Comparison of ENCODE assay signal across 26 cellular contexts in genomic region chr18:77470836-77471413, GRCh38.
A peak's percentile ranks its signal among the peaks of the same experiment; 100 is the strongest.
DNase-seq lines count a peak whose midpoint lies in the region; ATAC-seq, FAIRE-seq and TF ChIP-seq lines count a peak whose summit lies in the region.
"Had no signal": no experiment of that assay in that cellular context is flagged by ENCODE, and none has a peak within 500 bp of the region (broad histone marks: within the 10 kb centered on the region; RNA-seq: fewer than 3 reads in every experiment).

No MANE protein-coding gene starts in this region.

- peaks cover 4% of the 10 kb centered on the region for H3K4me1 Mint-ChIP-seq in neural progenitor cell
- H3K4me1 Mint-ChIP-seq: CD4-positive, CD25-positive, alpha-beta regulatory T cell had no signal

- DNase-seq in D721Med (ENCODE audit: insufficient read length, low spot score) (no peak), Panc1 (ENCODE audit: low read depth, low spot score) (no peak), cardiac fibroblast (ENCODE audit: low read depth in 2 of 2) (peak; percentile 9 to 26), neural progenitor cell (ENCODE audit: low spot score) (peak; percentile 12), foreskin keratinocyte (no peak)
- DNase-seq in stimulated activated CD4-positive, alpha-beta T cell treated with anti-CD3 and anti-CD28 coated beads, Interleukin-4, amount 100 ng/mL, for 4 hours: no peak
- DNase-seq: CD4-positive, CD25-positive, alpha-beta regulatory T cell; DMS53; MV-4-11; NCI-H1105; NCI-H1436 treated with DMSO at 0.1 percent for 48 hours; NCI-H1930; NCI-H2107; NCI-H446 treated with DMSO at 0.1 percent for 48 hours; NCI-H526; NCI-H82; NK-92 treated with Interleukin-12 subunit alpha and Interleukin-12 subunit beta, amount 100 ng/mL, for 24 hours; PC-9; SHP77 had no signal

- H3K36me3 Mint-ChIP-seq in neural progenitor cell: no peaks in the 10 kb centered on the region
- H3K36me3 Mint-ChIP-seq: CD4-positive, CD25-positive, alpha-beta regulatory T cell had no signal

- H3F3A ChIP-seq in neural progenitor cell (ENCODE audit: low read depth): no peaks in the 10 kb centered on the region

- no peaks in the 10 kb centered on the region for H3K27me3 Mint-ChIP-seq in neural progenitor cell (ENCODE audit: insufficient read depth, low read depth)
- H3K27me3 Mint-ChIP-seq: CD4-positive, CD25-positive, alpha-beta regulatory T cell had no signal

- H3K79me2 ChIP-seq in neural progenitor cell (ENCODE audit: low read depth): no peaks in the 10 kb centered on the region

- no peak overlapping the region for H2AFZ ChIP-seq in neural progenitor cell (replicated peaks)
- H2AFZ ChIP-seq: PC-9 had no signal

- H4K20me1 ChIP-seq in neural progenitor cell (ENCODE audit: low read depth): peaks cover 6% of the 10 kb centered on the region
- H4K20me1 ChIP-seq: BLaER1 had no signal

- H3K4me3 ChIP-seq in Panc1 (ENCODE audit: low read depth in 2 of 2, low read length in 2 of 2) (no peak overlapping the region), cardiac fibroblast (replicated peaks in 1 of 2; ENCODE audit: low read depth in 2 of 2, low read length in 2 of 2) (no peak overlapping the region), neural progenitor cell (no peak overlapping the region)
- H3K4me3 ChIP-seq: BLaER1, K562, PC-9 had no signal

- POLR2A ChIA-PET in Panc1 (lab: Charles Lee): no interaction called here

- in situ Hi-C loops in Panc1 (cut with HindIII; ENCODE audit: low pct_unique_long_range_greater_than_20kb, low sequenced_read_pairs): no loop called here

- intact Hi-C loops in Panc1 (cut with micrococcal nuclease; ENCODE audit: unreplicated experiment): no loop called here

- H3K4me3 Mint-ChIP-seq in neural progenitor cell: no peak overlapping the region
- H3K4me3 Mint-ChIP-seq: CD4-positive, CD25-positive, alpha-beta regulatory T cell had no signal

- ATAC-seq in Panc1 (peak; percentile 81), HG02588 (IDR thresholded peaks at IDR 0.05; ENCODE audit: unreplicated experiment) (no peak), GM18861 (IDR thresholded peaks at IDR 0.05; ENCODE audit: unreplicated experiment) (no peak), foreskin keratinocyte (no peak)
- ATAC-seq: K562 had no signal

- H3K4me2 ChIP-seq in neural progenitor cell: peak overlapping the region; percentile 58
- H3K4me2 ChIP-seq: BLaER1, PC-9 had no signal

- no peaks in the 10 kb centered on the region for H3K9me3 ChIP-seq in Panc1 (ENCODE audit: control insufficient read depth, insufficient read depth, low read depth, low read length)
- H3K9me3 ChIP-seq in neural progenitor cell (ENCODE audit: low read depth): no peaks in the 10 kb centered on the region
- H3K9me3 ChIP-seq: BLaER1 had no signal

- H3K9me3 Mint-ChIP-seq in neural progenitor cell: no peaks in the 10 kb centered on the region

- TF ChIP-seq CTCF in D721Med (IDR thresholded peaks at IDR 0.05; ENCODE audit: insufficient read depth, missing control alignments) (no peak), Panc1 (IDR thresholded peaks at IDR 0.05) (no peak), cardiac fibroblast (IDR thresholded peaks at IDR 0.05; ENCODE audit: low read depth, low read length) (no peak), neural progenitor cell (IDR thresholded peaks at IDR 0.05) (no peak), foreskin keratinocyte (conservative IDR thresholded peaks at IDR 0.05) (no peak)

- H3K27ac Mint-ChIP-seq in neural progenitor cell: no peak overlapping the region
- H3K27ac Mint-ChIP-seq: CD4-positive, CD25-positive, alpha-beta regulatory T cell had no signal

- BruUV-seq in Panc1 (replicated peaks; lab: Mats Ljungman, UMichigan): no TSS peak

- FAIRE-seq in D721Med (lab: Jason Lieb, UNC): peak; percentile 11
- FAIRE-seq: GM18507, HTR-8/SVneo, K562 had no signal

- CTCF ChIA-PET in Panc1 (lab: Charles Lee): no interaction called here

- no peaks in the 10 kb centered on the region for H3K27me3 ChIP-seq in Panc1 (ENCODE audit: control insufficient read depth, insufficient read depth, low read length)
- no peaks in the 10 kb centered on the region for H3K27me3 ChIP-seq in neural progenitor cell
- H3K27me3 ChIP-seq in foreskin keratinocyte: no peaks in the 10 kb centered on the region
- H3K27me3 ChIP-seq: BLaER1 had no signal

- no peaks in the 10 kb centered on the region for H3K36me3 ChIP-seq in Panc1 (ENCODE audit: control insufficient read depth, insufficient read depth, low read length)
- H3K36me3 ChIP-seq in neural progenitor cell: no peaks in the 10 kb centered on the region
- H3K36me3 ChIP-seq: BLaER1 had no signal

- H3K27ac ChIP-seq in Panc1 (ENCODE audit: low read length) (no peak overlapping the region), neural progenitor cell (peak overlapping the region; percentile 16), foreskin keratinocyte (no peak overlapping the region)
- H3K27ac ChIP-seq: BLaER1, PC-9, RWPE1 had no signal

- H3K9ac ChIP-seq in neural progenitor cell: no peak overlapping the region
- H3K9ac ChIP-seq: BLaER1 had no signal

- no peaks in the 10 kb centered on the region for H3K4me1 ChIP-seq in Panc1 (ENCODE audit: control insufficient read depth, insufficient read depth, low read length)
- peaks cover 13% of the 10 kb centered on the region for H3K4me1 ChIP-seq in neural progenitor cell
- H3K4me1 ChIP-seq in foreskin keratinocyte: no peaks in the 10 kb centered on the region
- H3K4me1 ChIP-seq: BLaER1 had no signal

Comparison
In these comparisons a context has a peak if more than half of its experiments do, and no peak if none do; other contexts are left out.
1. DNase-seq: peak in cardiac fibroblast (2 of 2) and neural progenitor cell (single experiment); none in D721Med (single experiment), Panc1 (single experiment), stimulated activated CD4-positive, alpha-beta T cell treated with anti-CD3 and anti-CD28 coated beads, Interleukin-4, amount 100 ng/mL, for 4 hours (0 of 2) and foreskin keratinocyte (0 of 2).